ENCODE assay signal across 17 cellular contexts in genomic region chr5:144468542-144468941, GRCh38.
DNase-seq lines count a peak whose midpoint lies in the region; ATAC-seq lines count a peak whose summit lies in the region.
"Had no signal": no experiment of that assay in that cellular context is flagged by ENCODE, and none has a peak within 500 bp of the region (broad histone marks: within the 10 kb centered on the region; RNA-seq: fewer than 3 reads in every experiment).

No MANE protein-coding gene starts in this region.

- H3K4me3 ChIP-seq in skeletal muscle satellite cell (ENCODE audit: low read length) = no peak overlapping the region

- H3K27me3 ChIP-seq in skeletal muscle satellite cell (ENCODE audit: control insufficient read depth, insufficient read depth, low read length) = no peaks in the 10 kb centered on the region

- H3K4me2 ChIP-seq in skeletal muscle satellite cell (ENCODE audit: low read length) = peak overlapping the region; percentile 30

- H3K36me3 ChIP-seq in skeletal muscle satellite cell (ENCODE audit: insufficient read depth, low read length) = no peaks in the 10 kb centered on the region

- no peaks in the 10 kb centered on the region for H3K9me3 ChIP-seq in skeletal muscle satellite cell (replicated peaks; ENCODE audit: low read length)

- no peak for ATAC-seq in GM19463 (IDR thresholded peaks at IDR 0.05; ENCODE audit: unreplicated experiment)
- no peak for ATAC-seq in HG02678 (IDR thresholded peaks at IDR 0.05; ENCODE audit: unreplicated experiment)
- ATAC-seq: effector memory CD8-positive, alpha-beta T cell had no signal

- peaks cover 22% of the 10 kb centered on the region for H3K4me1 ChIP-seq in skeletal muscle satellite cell (ENCODE audit: control insufficient read depth, insufficient read depth, low read length)
- H3K4me1 ChIP-seq: parathyroid adenoma had no signal

- H3K9ac ChIP-seq in skeletal muscle satellite cell (ENCODE audit: low read depth, low read length) = peak overlapping the region; percentile 59
- H3K9ac ChIP-seq: parathyroid adenoma had no signal

- DNase-seq in NCI-H82 (lab: John Stamatoyannopoulos, UW) (peak; percentile 37), NCI-H82 treated with DMSO at 0.1 percent for 48 hours (lab: John Stamatoyannopoulos, UW; ENCODE audit: unreplicated experiment) (no peak), NCI-H446 treated with DMSO at 0.1 percent for 48 hours (lab: John Stamatoyannopoulos, UW) (peak; percentile 33), glomerular visceral epithelial cell (ENCODE audit: extremely low spot score) (peak; percentile 34), SIG-M5 (lab: John Stamatoyannopoulos, UW) (no peak)
- DNase-seq: activated CD4-positive, alpha-beta T cell treated with anti-CD3 and anti-CD28 coated beads for 4 hours; activated naive CD4-positive, alpha-beta T cell treated with Interleukin-2 at 50 U/mL for 16 hours; CD4-positive, CD25-positive, alpha-beta regulatory T cell; DND-41; effector memory CD8-positive, alpha-beta T cell; left ventricle myocardium superior; small intestine; stimulated activated CD4-positive, alpha-beta T cell treated with anti-CD3 and anti-CD28 coated beads, Interleukin-4, amount 100 ng/mL, for 4 hours had no signal

Comparison
In these comparisons a context has a peak if more than half of its experiments do, and no peak if none do; other contexts are left out.
1. DNase-seq: peak in NCI-H82 (single experiment), NCI-H446 treated with DMSO at 0.1 percent for 48 hours (single experiment) and glomerular visceral epithelial cell (single experiment); none in NCI-H82 treated with DMSO at 0.1 percent for 48 hours (single experiment) and SIG-M5 (single experiment).